In genomic region chr11:795638-796564, GRCh38 we compare ENCODE assay signal across 8 cellular contexts. TPM values are rescaled to one million over a fixed set of nuclear protein-coding genes. Genes with fewer than 3 reads are reported as not detected.
DNase-seq lines count a peak whose midpoint lies in the region; ATAC-seq lines count a peak whose summit lies in the region.

No MANE protein-coding gene starts in this region.

- peak; percentile 16 for ATAC-seq in GM21619 (IDR thresholded peaks at IDR 0.05; ENCODE audit: unreplicated experiment)
- peak; percentile 47 for ATAC-seq in memory B cell (ENCODE audit: low read depth)

- H3K9me3 Mint-ChIP-seq in activated CD4-positive, alpha-beta T cell treated with anti-CD3 and anti-CD28 coated beads, Interleukin-2, amount 10 ng/mL, durations not matched to agents 7 days and 5 days, result no peaks in the 10 kb centered on the region
- no peaks in the 10 kb centered on the region for H3K9me3 Mint-ChIP-seq in memory B cell

- H3K27ac Mint-ChIP-seq in activated CD4-positive, alpha-beta T cell treated with anti-CD3 and anti-CD28 coated beads, Interleukin-2, amount 10 ng/mL, durations not matched to agents 7 days and 5 days, result peak overlapping the region; percentile 80
- H3K27ac Mint-ChIP-seq in memory B cell, result peak overlapping the region; percentile 89

- POLR2A ChIA-PET in activated CD4-positive, alpha-beta T cell treated with anti-CD3 and anti-CD28 coated beads, Interleukin-2, amount 10 ng/mL, durations not matched to agents 7 days and 5 days (lab: Charles Lee), result interaction anchor here (0.6 kb wide), 2 partner anchors 22 to 479 kb away, joined by 3 to 4 read pairs; no protein-coding TSS in a partner anchor

- DNase-seq in AG20443 (ENCODE audit: low spot score) (peak; percentile 92), NCI-H226 (peak; percentile 83), dedifferentiated amniotic fluid mesenchymal stem cell (ENCODE audit: extremely low spot score) (peak; percentile 45), memory B cell (ENCODE audit: low spot score in 2 of 2) (peak; percentile 53 to 64), NCI-H1694 (lab: John Stamatoyannopoulos, UW) (no peak)
- peak; percentile 85 for DNase-seq in activated CD4-positive, alpha-beta T cell treated with anti-CD3 and anti-CD28 coated beads, Interleukin-2, amount 10 ng/mL, durations not matched to agents 7 days and 5 days
- DNase-seq in stimulated activated CD8-positive, alpha-beta memory T cell treated with anti-CD3 and anti-CD28 coated beads, Interleukin-12 subunit alpha, Interleukin-12 subunit beta, amount 100 ng/mL, for 4 hours (ENCODE audit: low read depth), result peak; percentile 73

- H3K27me3 Mint-ChIP-seq in activated CD4-positive, alpha-beta T cell treated with anti-CD3 and anti-CD28 coated beads, Interleukin-2, amount 10 ng/mL, durations not matched to agents 7 days and 5 days, result no peaks in the 10 kb centered on the region
- H3K27me3 Mint-ChIP-seq in memory B cell, result no peaks in the 10 kb centered on the region

- CTCF ChIA-PET in activated CD4-positive, alpha-beta T cell treated with anti-CD3 and anti-CD28 coated beads, Interleukin-2, amount 10 ng/mL, durations not matched to agents 7 days and 5 days (lab: Charles Lee), result interaction anchor here (0.6 to 1.7 kb wide), 4 partner anchors 10 to 111 kb away, joined by 3 to 7 read pairs (median 3); no protein-coding TSS in a partner anchor

- peaks cover 23% of the 10 kb centered on the region for H3K4me1 Mint-ChIP-seq in activated CD4-positive, alpha-beta T cell treated with anti-CD3 and anti-CD28 coated beads, Interleukin-2, amount 10 ng/mL, durations not matched to agents 7 days and 5 days
- peaks cover 7% of the 10 kb centered on the region for H3K4me1 Mint-ChIP-seq in memory B cell

- peak overlapping the region; percentile 84 for H3K4me3 Mint-ChIP-seq in activated CD4-positive, alpha-beta T cell treated with anti-CD3 and anti-CD28 coated beads, Interleukin-2, amount 10 ng/mL, durations not matched to agents 7 days and 5 days
- peak overlapping the region; percentile 98 for H3K4me3 Mint-ChIP-seq in memory B cell

- H3K36me3 Mint-ChIP-seq in activated CD4-positive, alpha-beta T cell treated with anti-CD3 and anti-CD28 coated beads, Interleukin-2, amount 10 ng/mL, durations not matched to agents 7 days and 5 days (ENCODE audit: low read depth), result peaks cover 4% of the 10 kb centered on the region
- peaks cover 10% of the 10 kb centered on the region for H3K36me3 Mint-ChIP-seq in memory B cell

RNA-seq across cellular contexts. Expression of gene SLC25A22, which starts 2.2 kb away (rescaled TPM):
- 10 to 100 TPM; 45.9 to 49.1 TPM for total RNA-seq in activated CD4-positive, alpha-beta T cell treated with anti-CD3 and anti-CD28 coated beads, Interleukin-2, amount 10 ng/mL, durations not matched to agents 7 days and 5 days

RNA-seq across cellular contexts. Expression of gene CEND1, which starts 6.0 kb away (rescaled TPM):
- total RNA-seq in activated CD4-positive, alpha-beta T cell treated with anti-CD3 and anti-CD28 coated beads, Interleukin-2, amount 10 ng/mL, durations not matched to agents 7 days and 5 days, result under 1 TPM; 0.20 to 0.60 TPM

RNA-seq across cellular contexts. Expression of gene PIDD1, which starts 9.1 kb away (rescaled TPM):
- total RNA-seq in activated CD4-positive, alpha-beta T cell treated with anti-CD3 and anti-CD28 coated beads, Interleukin-2, amount 10 ng/mL, durations not matched to agents 7 days and 5 days, result 10 to 100 TPM; 47.9 to 60.4 TPM

RNA-seq across cellular contexts. Expression of gene RPLP2, which starts 13.9 kb away (rescaled TPM):
- total RNA-seq in activated CD4-positive, alpha-beta T cell treated with anti-CD3 and anti-CD28 coated beads, Interleukin-2, amount 10 ng/mL, durations not matched to agents 7 days and 5 days, result 1,000 to 10,000 TPM; 1,927 to 2,229 TPM

RNA-seq across cellular contexts. Expression of gene GATD1, which starts 18.6 kb away (rescaled TPM):
- 10 to 100 TPM; 58.2 to 62.1 TPM for total RNA-seq in activated CD4-positive, alpha-beta T cell treated with anti-CD3 and anti-CD28 coated beads, Interleukin-2, amount 10 ng/mL, durations not matched to agents 7 days and 5 days
